ENCODE assay signal across 14 cellular contexts in the genomic region with DNA sequence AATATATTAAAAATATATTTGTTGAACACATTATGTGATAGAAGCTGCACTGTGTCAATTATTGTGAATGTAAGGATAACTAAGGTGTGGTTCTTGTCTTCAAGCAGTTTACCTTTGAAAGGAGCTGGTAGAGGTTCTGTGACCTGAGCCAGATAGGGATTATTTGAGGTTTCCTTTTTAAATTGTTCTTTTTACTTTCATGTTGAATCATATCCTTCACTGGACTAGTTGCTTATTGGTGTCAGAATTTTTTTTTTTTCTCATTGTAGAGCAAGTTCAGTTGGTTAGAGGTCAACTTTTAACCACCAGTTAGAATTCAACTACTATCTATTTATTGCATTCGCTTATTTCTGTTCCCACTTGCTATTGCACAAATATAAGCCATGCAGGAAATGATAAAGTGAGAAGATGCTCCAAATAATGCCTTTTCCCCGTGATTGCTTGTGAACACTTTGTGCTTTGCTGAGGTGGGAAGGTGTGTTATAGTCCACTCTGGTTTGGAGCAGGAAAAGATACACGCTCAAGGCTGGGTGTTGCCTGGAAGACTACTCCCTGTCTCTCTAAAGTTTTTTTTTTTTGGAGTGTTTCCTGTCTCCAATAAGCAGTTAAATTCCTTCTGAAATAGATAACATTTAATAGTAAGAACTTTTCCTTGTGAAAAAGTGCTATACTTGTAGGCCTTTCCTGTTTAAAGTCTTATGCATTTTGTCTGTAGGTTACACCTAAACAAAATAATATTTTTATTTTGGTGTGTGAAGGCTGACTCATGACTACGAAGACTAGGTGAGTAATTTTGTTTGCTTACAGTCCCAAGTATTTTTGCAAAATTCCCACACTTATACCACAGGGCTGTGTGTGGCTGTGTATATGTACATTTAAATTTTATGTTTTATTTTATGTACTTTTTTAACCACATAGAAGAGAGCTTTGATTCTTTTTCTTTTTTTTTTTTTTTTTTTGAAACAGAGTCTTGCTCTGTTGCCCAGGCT.
DNase-seq lines count a peak whose midpoint lies in the region; ATAC-seq and TF ChIP-seq lines count a peak whose summit lies in the region.
"Had no signal": no experiment of that assay in that cellular context is flagged by ENCODE, and none has a peak within 500 bp of the region (broad histone marks: within the 10 kb centered on the region; RNA-seq: fewer than 3 reads in every experiment).

No MANE protein-coding gene starts in this region.

- H3K36me3 Mint-ChIP-seq in CD14-positive monocyte, result no peaks in the 10 kb centered on the region

- intact Hi-C loops in PC-3 (cut with micrococcal nuclease), result no loop called here
- intact Hi-C loops in CD14-positive monocyte (cut with micrococcal nuclease), result no loop called here

- H3K4me1 Mint-ChIP-seq in CD14-positive monocyte, result no peaks in the 10 kb centered on the region
- H3K4me1 Mint-ChIP-seq: activated B cell treated with CpG ODN at 0.5 μM for 24 hours; central memory CD8-positive, alpha-beta T cell had no signal

- H3F3A ChIP-seq in PC-3 (ENCODE audit: low read length, unreplicated experiment), result no peaks in the 10 kb centered on the region

- H4K20me1 ChIP-seq in PC-3 (ENCODE audit: low read length), result no peaks in the 10 kb centered on the region

- H3K4me3 Mint-ChIP-seq in CD14-positive monocyte, result no peak overlapping the region
- H3K4me3 Mint-ChIP-seq: activated B cell treated with CpG ODN at 0.5 μM for 24 hours; central memory CD8-positive, alpha-beta T cell had no signal

- no peak overlapping the region for H3K27ac ChIP-seq in PC-3 (ENCODE audit: low read length)
- H3K27ac ChIP-seq: spleen had no signal

- no peak overlapping the region for H3K4me3 ChIP-seq in PC-3 (ENCODE audit: low read length)
- H3K4me3 ChIP-seq: spleen had no signal

- no peak overlapping the region for H2AFZ ChIP-seq in PC-3 (ENCODE audit: low read length)

- no peaks in the 10 kb centered on the region for H3K36me3 ChIP-seq in PC-3 (ENCODE audit: low read depth, low read length)
- H3K36me3 ChIP-seq: spleen had no signal

- no peak overlapping the region for H3K27ac Mint-ChIP-seq in CD14-positive monocyte
- H3K27ac Mint-ChIP-seq: activated B cell treated with CpG ODN at 0.5 μM for 24 hours had no signal

- CTCF ChIA-PET in PC-3 (lab: Charles Lee), result no interaction called here

- no peaks in the 10 kb centered on the region for H3K9me3 ChIP-seq in PC-3 (ENCODE audit: low read length)
- H3K9me3 ChIP-seq: spleen had no signal

- H3K9me2 ChIP-seq in PC-3 (replicated peaks; ENCODE audit: low read length), result no peaks in the 10 kb centered on the region

- peaks cover 0 to 2% (median 0%) of the 10 kb centered on the region in 7 donors for H3K9me3 Mint-ChIP-seq in CD14-positive monocyte
- H3K9me3 Mint-ChIP-seq: activated B cell treated with CpG ODN at 0.5 μM for 24 hours; central memory CD8-positive, alpha-beta T cell had no signal

- peaks cover 16% of the 10 kb centered on the region; the same call in 1 of the 2 replicates for H3K27me3 ChIP-seq in PC-3 (ENCODE audit: low read length)

- ATAC-seq in GM18517 (IDR thresholded peaks at IDR 0.05; ENCODE audit: unreplicated experiment) (peak; percentile 81), GM21367 (IDR thresholded peaks at IDR 0.05; ENCODE audit: unreplicated experiment) (peak; percentile 59), HG03039 (IDR thresholded peaks at IDR 0.05; ENCODE audit: unreplicated experiment) (peak; percentile 77), PC-3 (peak; percentile 51; the same call in 1 of the 2 replicates)

- H3K27me3 Mint-ChIP-seq in CD14-positive monocyte (ENCODE audit: low read depth in 3 of 3), result peaks cover 0 to 2% (median 0%) of the 10 kb centered on the region in 3 donors
- H3K27me3 Mint-ChIP-seq: activated B cell treated with CpG ODN at 0.5 μM for 24 hours had no signal

- no peak overlapping the region for H3K4me2 ChIP-seq in PC-3 (ENCODE audit: low read length)

- no TSS peak for BruUV-seq in PC-3 (replicated peaks; lab: Mats Ljungman, UMichigan)

- no peaks in the 10 kb centered on the region for H3K79me2 ChIP-seq in PC-3 (ENCODE audit: low read length)

- no peak overlapping the region for H3K9ac ChIP-seq in PC-3 (ENCODE audit: low read length)

- TF ChIP-seq CTCF in PC-3 (conservative IDR thresholded peaks at IDR 0.05; ENCODE audit: low read depth, low read length), result no peak
- TF ChIP-seq CTCF in CD14-positive monocyte (IDR thresholded peaks at IDR 0.05), result no peak

- peaks cover 4% of the 10 kb centered on the region; the same call in 1 of the 2 replicates for H3K4me1 ChIP-seq in PC-3 (ENCODE audit: insufficient read depth, low read length)

- POLR2A ChIA-PET in PC-3 (lab: Charles Lee; ENCODE audit: unreplicated experiment), result no interaction called here

- DNase-seq in PC-3, result peak; percentile 56
- DNase-seq in anterior cingulate cortex (lab: John Stamatoyannopoulos, UW), result no peak
- DNase-seq in NCI-H2196 treated with DMSO at 0.1 percent for 48 hours (lab: John Stamatoyannopoulos, UW; ENCODE audit: unreplicated experiment), result no peak
- no peak for DNase-seq in CD14-positive monocyte (ENCODE audit: low spot score)
- DNase-seq in activated T-cell treated with anti-CD3 and anti-CD28 coated beads for 4 hours, result no peak
- DNase-seq: activated B cell treated with CpG ODN at 0.5 μM for 24 hours, activated gamma-delta T cell, AML-193, KG1, spleen had no signal
